In the genomic region with DNA sequence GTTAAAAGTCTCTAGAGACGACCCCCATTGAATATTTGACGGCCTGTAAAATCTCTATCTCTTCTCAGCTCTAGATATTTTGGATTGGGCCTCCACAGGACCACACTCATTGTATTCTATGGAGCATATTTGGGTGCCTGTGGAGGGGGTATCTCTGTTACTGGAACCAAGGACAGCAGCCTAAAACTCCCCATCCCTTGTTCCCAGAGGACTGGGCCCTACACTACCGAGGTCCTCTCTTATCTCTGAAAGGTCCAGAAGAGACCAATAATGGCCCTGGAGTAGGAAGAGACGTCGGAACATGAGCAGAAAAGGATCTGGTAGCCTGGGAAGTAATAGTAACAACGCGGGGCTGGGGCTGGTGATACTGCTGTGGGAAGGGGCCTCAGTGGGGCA, we compare ENCODE assay signal across 8 cellular contexts. TPM values are rescaled to one million over a fixed set of nuclear protein-coding genes. Genes with fewer than 3 reads are reported as not detected.
DNase-seq lines count a peak whose midpoint lies in the region; ATAC-seq and TF ChIP-seq lines count a peak whose summit lies in the region.

No MANE protein-coding gene starts in this region.

- CTCF ChIA-PET in IMR-90 (lab: Yijun Ruan, JAX) = interaction anchor here (2.2 kb wide), 1 partner anchor 20 kb away, joined by 7 read pairs; no protein-coding TSS in a partner anchor

- peak overlapping the region; percentile 85 to 92 (median 90) for H3K9ac ChIP-seq in BLaER1 treated with 17β-estradiol and CSF1 and Interleukin-3, amounts not matched to agents 10 nM and 100 nM
- H3K9ac ChIP-seq in IMR-90 (ENCODE audit: low read depth, low read length) = peak overlapping the region; percentile 90

- no peak overlapping the region for H2BK15ac ChIP-seq in IMR-90 (ENCODE audit: low read depth, low read length)

- peak overlapping the region; percentile 73 to 95 (median 76) for H3K4me3 ChIP-seq in BLaER1 treated with 17β-estradiol and CSF1 and Interleukin-3, amounts not matched to agents 10 nM and 100 nM
- H3K4me3 ChIP-seq in IMR-90 (ENCODE audit: insufficient read depth, low read depth, low read length) (peak overlapping the region; percentile 80), coronary artery (peak overlapping the region; percentile 100)

- BruUV-seq in IMR-90 (replicated peaks; lab: Mats Ljungman, UMichigan) = no TSS peak

- no peaks in the 10 kb centered on the region for H3K27me3 ChIP-seq in BLaER1 treated with 17β-estradiol and CSF1 and Interleukin-3, amounts not matched to agents 10 nM and 100 nM
- H3K27me3 ChIP-seq in IMR-90 (ENCODE audit: control insufficient read depth, insufficient read depth, low read length) = no peaks in the 10 kb centered on the region

- WGBS in IMR-90 (ENCODE audit: extremely low coverage in 2 of 2, insufficient read length in 1 of 2), 2 experiments = 0% methylated on average over 4 of the region's 7 CpGs; no CpG with 5 or more reads in 1 of the 2 experiments

- in situ Hi-C loops in IMR-90 (cut with MboI; ENCODE audit: low sequenced_read_pairs) = no loop called here

- H4K8ac ChIP-seq in IMR-90 (ENCODE audit: low read depth in 2 of 2, low read length in 2 of 2) = peak overlapping the region; percentile 94 to 100

- POLR2A ChIA-PET in IMR-90 (lab: Charles Lee; ENCODE audit: unreplicated experiment) = no interaction called here

- ATAC-seq in IMR-90 (ENCODE audit: low read depth) (no peak; the same call in 1 of the 2 replicates), natural killer cell (no peak), HG02870 (IDR thresholded peaks at IDR 0.05; ENCODE audit: unreplicated experiment) (no peak)

- H3K79me1 ChIP-seq in IMR-90 (ENCODE audit: low read depth in 1 of 2, low read length in 2 of 2) = peaks cover 33 to 69% of the 10 kb centered on the region in 2 experiments

- H4K5ac ChIP-seq in IMR-90 (ENCODE audit: low read depth, low read length) = peak overlapping the region; percentile 73

- H3K4me1 Mint-ChIP-seq in natural killer cell = peaks cover 65 to 66% of the 10 kb centered on the region in 2 donors

- peak overlapping the region; percentile 82 for H3K23ac ChIP-seq in IMR-90 (ENCODE audit: low read depth, low read length)

- H2BK5ac ChIP-seq in IMR-90 (ENCODE audit: low read depth, low read length, poor library complexity, severe bottlenecking) = peak overlapping the region; percentile 64

- H3K14ac ChIP-seq in IMR-90 (replicated peaks; ENCODE audit: low read depth, low read length) = peak overlapping the region; percentile 67

- no peaks in the 10 kb centered on the region; a peak in 1 of 22 replicates for H4K20me1 ChIP-seq in BLaER1 treated with 17β-estradiol and CSF1 and Interleukin-3, amounts not matched to agents 10 nM and 100 nM
- H4K20me1 ChIP-seq in IMR-90 (ENCODE audit: insufficient read depth, low read length) = no peaks in the 10 kb centered on the region

- H3K9me3 ChIP-seq in BLaER1 treated with 17β-estradiol and CSF1 and Interleukin-3, amounts not matched to agents 10 nM and 100 nM (replicated peaks in 1 of 11) = no peaks in the 10 kb centered on the region
- H3K9me3 ChIP-seq in IMR-90 (ENCODE audit: control insufficient read depth, insufficient read depth, low read length) = no peaks in the 10 kb centered on the region

- H3K4me2 ChIP-seq in BLaER1 treated with 17β-estradiol and CSF1 and Interleukin-3, amounts not matched to agents 10 nM and 100 nM = peak overlapping the region; percentile 92 to 98 (median 96)
- peak overlapping the region; percentile 92 for H3K4me2 ChIP-seq in IMR-90 (ENCODE audit: low read depth, low read length)

- H2AFZ ChIP-seq in IMR-90 (replicated peaks; ENCODE audit: low read length, poor library complexity) = peak overlapping the region; percentile 97

- TF ChIP-seq RAD21 in IMR-90 (IDR thresholded peaks at IDR 0.05; ENCODE audit: low read length) = no peak

- H2BK120ac ChIP-seq in IMR-90 (ENCODE audit: low read depth, low read length) = peak overlapping the region; percentile 30; the same call in 1 of the 2 replicates

- H2AK5ac ChIP-seq in IMR-90 (ENCODE audit: low read depth, low read length) = peak overlapping the region; percentile 78

- H2BK20ac ChIP-seq in IMR-90 (ENCODE audit: low read depth, low read length) = 0 out of 2 replicates have a peak overlapping the region, but pooled peaks have one; percentile 3

- H3K4me1 ChIP-seq in BLaER1 treated with 17β-estradiol and CSF1 and Interleukin-3, amounts not matched to agents 10 nM and 100 nM = peaks cover 52 to 90% (median 78%) of the 10 kb centered on the region in 10 experiments
- peaks cover 9% of the 10 kb centered on the region for H3K4me1 ChIP-seq in IMR-90 (ENCODE audit: control insufficient read depth, insufficient read depth, low read length)

- H2AK9ac ChIP-seq in IMR-90 (replicated peaks; ENCODE audit: low read depth, low read length, poor library complexity) = peak overlapping the region; percentile 97

- no peaks in the 10 kb centered on the region for H3K27me3 Mint-ChIP-seq in natural killer cell (ENCODE audit: low read depth in 2 of 2)

- no peak for TF ChIP-seq POLR2A in IMR-90 (IDR thresholded peaks at IDR 0.05; ENCODE audit: low read depth, low read length)

- H3K27ac ChIP-seq in BLaER1 treated with 17β-estradiol and CSF1 and Interleukin-3, amounts not matched to agents 10 nM and 100 nM = peak overlapping the region; percentile 85 to 97 (median 91)
- H3K27ac ChIP-seq in IMR-90 (ENCODE audit: insufficient read depth, low read length) (peak overlapping the region; percentile 90), coronary artery (peak overlapping the region; percentile 95 to 99)

- peak overlapping the region; percentile 95 to 98 for H3K27ac Mint-ChIP-seq in natural killer cell

- no peaks in the 10 kb centered on the region; the same call in 1 of the 2 replicates for H3K9me1 ChIP-seq in IMR-90 (ENCODE audit: insufficient read depth, low read length)

- intact Hi-C loops in IMR-90 (cut with micrococcal nuclease) (no loop called here), natural killer cell (cut with micrococcal nuclease) (loop anchor here (1.0 to 2.0 kb wide), 3 partner anchors 20 to 190 kb away; partner anchors contain the start of gene TFIP11)

- peaks cover under 1% of the 10 kb centered on the region for H3K36me3 Mint-ChIP-seq in natural killer cell

- no peaks in the 10 kb centered on the region for H3K9me3 Mint-ChIP-seq in natural killer cell

- no peak overlapping the region; the same call in 1 of the 2 replicates for H3K18ac ChIP-seq in IMR-90 (ENCODE audit: low read depth, low read length)

- H3K4me3 Mint-ChIP-seq in natural killer cell = peak overlapping the region; percentile 95

- H3K4ac ChIP-seq in IMR-90 (ENCODE audit: low read depth, low read length) = peak overlapping the region; percentile 88

- TF ChIP-seq CTCF in IMR-90 (conservative IDR thresholded peaks at IDR 0.05; ENCODE audit: low read depth, low read length) (no peak), coronary artery (IDR thresholded peaks at IDR 0.05) (no peak), natural killer cell (IDR thresholded peaks at IDR 0.05) (no peak)

- peaks cover 0 to 14% (median 5%) of the 10 kb centered on the region in 11 experiments; a peak in 14 of 22 replicates for H3K36me3 ChIP-seq in BLaER1 treated with 17β-estradiol and CSF1 and Interleukin-3, amounts not matched to agents 10 nM and 100 nM
- peaks cover 14% of the 10 kb centered on the region for H3K36me3 ChIP-seq in IMR-90 (ENCODE audit: control insufficient read depth, insufficient read depth, low read length)

- H4K91ac ChIP-seq in IMR-90 (ENCODE audit: insufficient read depth, low read depth, low read length) = peak overlapping the region; percentile 32

- DNase-seq in IMR-90 = no peak
- DNase-seq in coronary artery (ENCODE audit: low spot score) = no peak
- no peak for DNase-seq in natural killer cell
- DNase-seq in hippocampal formation (lab: John Stamatoyannopoulos, UW) = no peak
- no peak for DNase-seq in COR-L47 (lab: John Stamatoyannopoulos, UW)
- DNase-seq in DMS 273 (lab: John Stamatoyannopoulos, UW; ENCODE audit: unreplicated experiment) = no peak

- dilution Hi-C loops in IMR-90 (cut with HindIII; ENCODE audit: low sequenced_read_pairs, unreplicated experiment) = no loop called here

- H3K56ac ChIP-seq in IMR-90 (ENCODE audit: extremely low read depth, insufficient read depth, low read length) = peak overlapping the region; percentile 79; the same call in 1 of the 2 replicates

TF ChIP-seq in IMR-90, 13 proteins besides CTCF, POLR2A, EP300 and RAD21:
- TF ChIP-seq ELK1 (IDR thresholded peaks at IDR 0.05; ENCODE audit: borderline replicate concordance, low read depth, low read length) (no peak), CHD1 (IDR thresholded peaks at IDR 0.05; ENCODE audit: low read depth, low read length) (no peak)

RNA-seq across cellular contexts. Expression of gene HPS4, which starts 0.5 kb away (rescaled TPM):
- total RNA-seq in IMR-90 (2012; rRNA removed) (15.8 and 18.1 TPM in 2 replicates), natural killer cell (10 to 100 TPM; 44.8 to 53.6 (median 50.7) TPM)
- polyA plus RNA-seq in IMR-90 (2012; rRNA removed) = 19.0 and 19.5 TPM in 2 replicates
- 7.0 and 11.5 TPM in 2 replicates for polyA plus RNA-seq in IMR-90 (2012; cell fraction: cytosol; rRNA removed)
- 44.9 and 55.6 TPM in 2 replicates for polyA plus RNA-seq in IMR-90 (2012; cell fraction: nucleus; rRNA removed; ENCODE audit: low replicate concordance)

RNA-seq across cellular contexts. Expression of gene SRRD, which starts 0.6 kb away (rescaled TPM):
- total RNA-seq in IMR-90 (2012; rRNA removed) (24.0 and 28.6 TPM in 2 replicates), natural killer cell (10 to 100 TPM; 18.8 to 21.5 (median 21.4) TPM)
- 15.7 and 18.3 TPM in 2 replicates for polyA plus RNA-seq in IMR-90 (2012; rRNA removed)
- 3.6 and 16.7 TPM in 2 replicates for polyA plus RNA-seq in IMR-90 (2012; cell fraction: cytosol; rRNA removed)
- polyA plus RNA-seq in IMR-90 (2012; cell fraction: nucleus; rRNA removed; ENCODE audit: low replicate concordance) = 1.9 and 12.8 TPM in 2 replicates

RNA-seq across cellular contexts. Expression of gene TFIP11, which starts 29.2 kb away (rescaled TPM):
- total RNA-seq in IMR-90 (2012; rRNA removed) (37.5 and 43.2 TPM in 2 replicates), natural killer cell (100 to 1,000 TPM; 108 to 131 (median 124) TPM)
- polyA plus RNA-seq in IMR-90 (2012; rRNA removed) = 22.5 and 23.6 TPM in 2 replicates
- polyA plus RNA-seq in IMR-90 (2012; cell fraction: cytosol; rRNA removed) = 16.0 and 16.7 TPM in 2 replicates
- 35.1 and 48.4 TPM in 2 replicates for polyA plus RNA-seq in IMR-90 (2012; cell fraction: nucleus; rRNA removed; ENCODE audit: low replicate concordance)

RNA-seq across cellular contexts. Expression of gene ASPHD2, which starts 54.0 kb away (rescaled TPM):
- total RNA-seq in IMR-90 (2012; rRNA removed) = 1.1 and 1.3 TPM in 2 replicates
- polyA plus RNA-seq in IMR-90 (2012; rRNA removed) = 1.3 and 1.4 TPM in 2 replicates
- 0.71 and 1.7 TPM in 2 replicates for polyA plus RNA-seq in IMR-90 (2012; cell fraction: cytosol; rRNA removed)
- 0.63 and 1.0 TPM in 2 replicates for polyA plus RNA-seq in IMR-90 (2012; cell fraction: nucleus; rRNA removed; ENCODE audit: low replicate concordance)
- total RNA-seq in natural killer cell = 1 to 10 TPM; 1.6 to 3.0 (median 1.9) TPM
